24 cellular contexts compared by ENCODE assay signal in genomic region chr19:48246101-48246500, GRCh38. TPM values are rescaled to one million over a fixed set of nuclear protein-coding genes. Genes with fewer than 3 reads are reported as not detected.
DNase-seq lines count a peak whose midpoint lies in the region; ATAC-seq, FAIRE-seq and TF ChIP-seq lines count a peak whose summit lies in the region.
"Had no signal": no experiment of that assay in that cellular context is flagged by ENCODE, and none has a peak within 500 bp of the region (broad histone marks: within the 10 kb centered on the region; RNA-seq: fewer than 3 reads in every experiment).

No MANE protein-coding gene starts in this region.

- no peak for FAIRE-seq in urothelium cell line (lab: Jason Lieb, UNC)

- H3K36me3 ChIP-seq in CD4-positive, CD25-positive, alpha-beta regulatory T cell (ENCODE audit: control insufficient read depth, insufficient read depth, low read length), result peaks cover 22% of the 10 kb centered on the region
- peaks cover 9% of the 10 kb centered on the region for H3K36me3 ChIP-seq in CD8-positive, alpha-beta memory T cell (ENCODE audit: insufficient read depth, low read length)
- peaks cover 0 to 6% (median 3%) of the 10 kb centered on the region in 4 donors for H3K36me3 ChIP-seq in liver (ENCODE audit: control insufficient read depth in 4 of 4, insufficient read depth in 3 of 4, low read depth in 1 of 4, low read length in 3 of 4)

- no peak for TF ChIP-seq CTCF in liver (IDR thresholded peaks at IDR 0.05; ENCODE audit: low read depth, low read length, missing input control)

- H3K27ac Mint-ChIP-seq in CD4-positive, CD25-positive, alpha-beta regulatory T cell, result peak overlapping the region; percentile 31 to 96 (median 88)
- H3K27ac Mint-ChIP-seq in CD8-positive, alpha-beta memory T cell, result peak overlapping the region in 7 of 8 donors; percentile 33 to 93 (median 80)
- peak overlapping the region; percentile 56 for H3K27ac Mint-ChIP-seq in activated T-helper 1 cell treated with anti-CD3 and anti-CD28 coated beads, Interleukin-12 subunit alpha, Interleukin-12 subunit beta, Interleukin-2, Interleukin-4 antibody, amounts not matched to agents 30 ng/mL and 10 ng/mL and 1 ng/mL, durations not matched to agents 14 hours and 24 hours and 36 hours
- H3K27ac Mint-ChIP-seq: HFFc6 had no signal

- TF ChIP-seq POLR2A in GM18505 (IDR thresholded peaks at IDR 0.05; ENCODE audit: borderline replicate concordance, extremely low read depth, insufficient read depth, insufficient read length), result no peak

- H3K27ac ChIP-seq in CD4-positive, CD25-positive, alpha-beta regulatory T cell (ENCODE audit: insufficient read depth, low read length, poor library complexity, severe bottlenecking), result peak overlapping the region; percentile 97
- no peak overlapping the region for H3K27ac ChIP-seq in CD8-positive, alpha-beta memory T cell (ENCODE audit: low read depth, low read length)
- H3K27ac ChIP-seq in liver (ENCODE audit: low read depth in 1 of 2, low read length in 2 of 2), result no peak overlapping the region
- H3K27ac ChIP-seq: suprapubic skin had no signal

- H3K4me3 ChIP-seq in CD4-positive, CD25-positive, alpha-beta regulatory T cell (ENCODE audit: low read depth, low read length), result peak overlapping the region; percentile 46
- no peak overlapping the region for H3K4me3 ChIP-seq in CD8-positive, alpha-beta memory T cell (ENCODE audit: low read length)
- H3K4me3 ChIP-seq in liver (ENCODE audit: low read depth in 1 of 3, low read length in 3 of 3), result no peak overlapping the region
- H3K4me3 ChIP-seq: suprapubic skin had no signal

- intact Hi-C loops in activated T-helper 1 cell treated with anti-CD3 and anti-CD28 coated beads, Interleukin-12 subunit alpha, Interleukin-12 subunit beta, Interleukin-2, Interleukin-4 antibody, amounts not matched to agents 30 ng/mL and 10 ng/mL and 1 ng/mL, durations not matched to agents 14 hours and 24 hours and 36 hours (cut with micrococcal nuclease), result no loop called here

- H3K9me3 ChIP-seq in CD4-positive, CD25-positive, alpha-beta regulatory T cell (ENCODE audit: control insufficient read depth in 2 of 2, low read length in 2 of 2), result no peaks in the 10 kb centered on the region
- H3K9me3 ChIP-seq in CD8-positive, alpha-beta memory T cell (ENCODE audit: low read length), result no peaks in the 10 kb centered on the region
- no peaks in the 10 kb centered on the region for H3K9me3 ChIP-seq in liver (ENCODE audit: control insufficient read depth in 4 of 4, low read length in 3 of 4)
- H3K9me3 ChIP-seq: BE2C, suprapubic skin had no signal

- POLR2A ChIA-PET in CD8-positive, alpha-beta memory T cell (lab: Charles Lee), result interaction anchor here (2.6 kb wide), 1 partner anchor 9 kb away, joined by 9 read pairs; the partner anchor contains the start of gene CARD8

- H3K27me3 ChIP-seq in CD4-positive, CD25-positive, alpha-beta regulatory T cell (ENCODE audit: control insufficient read depth, insufficient read depth, low read length), result no peaks in the 10 kb centered on the region
- H3K27me3 ChIP-seq in CD8-positive, alpha-beta memory T cell (ENCODE audit: insufficient read depth, low read length, poor library complexity, severe bottlenecking), result no peaks in the 10 kb centered on the region
- no peaks in the 10 kb centered on the region for H3K27me3 ChIP-seq in liver (ENCODE audit: control insufficient read depth in 4 of 4, insufficient read depth in 4 of 4, low read length in 3 of 4)
- H3K27me3 ChIP-seq: BE2C, suprapubic skin had no signal

- no peak for TF ChIP-seq RAD21 in liver (IDR thresholded peaks at IDR 0.05)

- no peaks in the 10 kb centered on the region for H3K9me3 Mint-ChIP-seq in CD4-positive, CD25-positive, alpha-beta regulatory T cell
- no peaks in the 10 kb centered on the region for H3K9me3 Mint-ChIP-seq in CD8-positive, alpha-beta memory T cell
- H3K9me3 Mint-ChIP-seq in activated T-helper 1 cell treated with anti-CD3 and anti-CD28 coated beads, Interleukin-12 subunit alpha, Interleukin-12 subunit beta, Interleukin-2, Interleukin-4 antibody, amounts not matched to agents 30 ng/mL and 10 ng/mL and 1 ng/mL, durations not matched to agents 14 hours and 24 hours and 36 hours, result no peaks in the 10 kb centered on the region
- H3K9me3 Mint-ChIP-seq: HFFc6 had no signal

- peaks cover 35% of the 10 kb centered on the region for H3K36me3 Mint-ChIP-seq in CD4-positive, CD25-positive, alpha-beta regulatory T cell
- H3K36me3 Mint-ChIP-seq in CD8-positive, alpha-beta memory T cell, result peaks cover 12 to 58% (median 14%) of the 10 kb centered on the region in 3 donors
- H3K36me3 Mint-ChIP-seq in activated T-helper 1 cell treated with anti-CD3 and anti-CD28 coated beads, Interleukin-12 subunit alpha, Interleukin-12 subunit beta, Interleukin-2, Interleukin-4 antibody, amounts not matched to agents 30 ng/mL and 10 ng/mL and 1 ng/mL, durations not matched to agents 14 hours and 24 hours and 36 hours (ENCODE audit: low read depth), result peaks cover 49% of the 10 kb centered on the region

- peaks cover 22 to 71% (median 49%) of the 10 kb centered on the region in 4 donors for H3K4me1 Mint-ChIP-seq in CD4-positive, CD25-positive, alpha-beta regulatory T cell
- H3K4me1 Mint-ChIP-seq in CD8-positive, alpha-beta memory T cell, result peaks cover 64 to 76% (median 74%) of the 10 kb centered on the region in 3 donors
- peaks cover 71% of the 10 kb centered on the region for H3K4me1 Mint-ChIP-seq in activated T-helper 1 cell treated with anti-CD3 and anti-CD28 coated beads, Interleukin-12 subunit alpha, Interleukin-12 subunit beta, Interleukin-2, Interleukin-4 antibody, amounts not matched to agents 30 ng/mL and 10 ng/mL and 1 ng/mL, durations not matched to agents 14 hours and 24 hours and 36 hours (ENCODE audit: low read depth)

- ATAC-seq in CD4-positive, CD25-positive, alpha-beta regulatory T cell (ENCODE audit: low read depth in 2 of 2), result no peak
- no peak for ATAC-seq in GM18505 (IDR thresholded peaks at IDR 0.05; ENCODE audit: unreplicated experiment)

- peaks cover 63% of the 10 kb centered on the region for H3K4me1 ChIP-seq in CD4-positive, CD25-positive, alpha-beta regulatory T cell (ENCODE audit: control insufficient read depth, insufficient read depth, low read length, poor library complexity, severe bottlenecking)
- H3K4me1 ChIP-seq in CD8-positive, alpha-beta memory T cell (ENCODE audit: insufficient read depth, low read length), result peaks cover 63% of the 10 kb centered on the region
- H3K4me1 ChIP-seq in liver (ENCODE audit: control insufficient read depth in 4 of 4, insufficient read depth in 4 of 4, low read length in 3 of 4), result peaks cover 0 to 4% (median 3%) of the 10 kb centered on the region in 4 donors
- H3K4me1 ChIP-seq: BE2C, suprapubic skin had no signal

- DNase-seq in CD4-positive, CD25-positive, alpha-beta regulatory T cell, result no peak
- DNase-seq in CD8-positive, alpha-beta memory T cell, result no peak
- no peak for DNase-seq in activated T-helper 1 cell treated with anti-CD3 and anti-CD28 coated beads, Interleukin-12 subunit alpha, Interleukin-12 subunit beta, Interleukin-2, Interleukin-4 antibody, amounts not matched to agents 30 ng/mL and 10 ng/mL and 1 ng/mL, durations not matched to agents 14 hours and 24 hours and 36 hours (ENCODE audit: low spot score)
- DNase-seq in activated gamma-delta T cell (lab: John Stamatoyannopoulos, UW), result no peak
- no peak for DNase-seq in urothelium cell line (ENCODE audit: low spot score)
- DNase-seq: BE2C; cerebellar nuclear complex; DMS 273 treated with DMSO at 0.1 percent for 48 hours; effector CD8-positive, alpha-beta T cell; GDM1; HFFc6; NCI-H1436; NCI-H2171; SHP77; stimulated activated CD4-positive, alpha-beta T cell treated with anti-CD3 and anti-CD28 coated beads, Interleukin-2, amount 100 ng/mL, for 48 hours had no signal

- H3K9ac ChIP-seq in liver (ENCODE audit: low read depth in 1 of 2, low read length in 2 of 2), result no peak overlapping the region

- CTCF ChIA-PET in CD8-positive, alpha-beta memory T cell (lab: Charles Lee), result interaction anchor here (1.2 to 2.2 kb wide), 3 partner anchors 14 to 23 kb away, joined by 3 to 10 read pairs (median 3); no protein-coding TSS in a partner anchor

- no peaks in the 10 kb centered on the region for H3K27me3 Mint-ChIP-seq in CD4-positive, CD25-positive, alpha-beta regulatory T cell
- H3K27me3 Mint-ChIP-seq in CD8-positive, alpha-beta memory T cell, result no peaks in the 10 kb centered on the region
- H3K27me3 Mint-ChIP-seq in activated T-helper 1 cell treated with anti-CD3 and anti-CD28 coated beads, Interleukin-12 subunit alpha, Interleukin-12 subunit beta, Interleukin-2, Interleukin-4 antibody, amounts not matched to agents 30 ng/mL and 10 ng/mL and 1 ng/mL, durations not matched to agents 14 hours and 24 hours and 36 hours (ENCODE audit: insufficient read depth), result no peaks in the 10 kb centered on the region

- 47% methylated on average over 5 of the region's 5 CpGs for WGBS in liver

- H3K4me3 Mint-ChIP-seq in CD4-positive, CD25-positive, alpha-beta regulatory T cell, result peak overlapping the region; percentile 10 to 63 (median 50)
- peak overlapping the region in 6 of 7 donors; percentile 0 to 68 (median 24) for H3K4me3 Mint-ChIP-seq in CD8-positive, alpha-beta memory T cell
- peak overlapping the region; percentile 52 for H3K4me3 Mint-ChIP-seq in activated T-helper 1 cell treated with anti-CD3 and anti-CD28 coated beads, Interleukin-12 subunit alpha, Interleukin-12 subunit beta, Interleukin-2, Interleukin-4 antibody, amounts not matched to agents 30 ng/mL and 10 ng/mL and 1 ng/mL, durations not matched to agents 14 hours and 24 hours and 36 hours
- H3K4me3 Mint-ChIP-seq: HFFc6 had no signal

RNA-seq across cellular contexts. Expression of gene CARD8, which starts 9.6 kb away (rescaled TPM):
- 179 TPM for total RNA-seq in CD4-positive, CD25-positive, alpha-beta regulatory T cell
- 100 to 1,000 TPM in 1 of 4 donors, 10 to 100 TPM in 3; 85.9 to 107 (median 91.7) TPM for polyA plus RNA-seq in CD4-positive, CD25-positive, alpha-beta regulatory T cell
- 100 to 1,000 TPM; 132 TPM for total RNA-seq in CD8-positive, alpha-beta memory T cell
- polyA plus RNA-seq in CD8-positive, alpha-beta memory T cell, result 95.8 TPM
- 117 and 130 TPM in 2 replicates for total RNA-seq in activated T-helper 1 cell treated with anti-CD3 and anti-CD28 coated beads, Interleukin-12 subunit alpha, Interleukin-12 subunit beta, Interleukin-2, Interleukin-4 antibody, amounts not matched to agents 30 ng/mL and 10 ng/mL and 1 ng/mL, durations not matched to agents 14 hours and 24 hours and 36 hours
- total RNA-seq in liver, result 10 to 100 TPM; 30.9 to 36.3 TPM
- polyA plus RNA-seq in liver, result 10 to 100 TPM in 1 of 2 donors, 1 to 10 TPM in 1; 9.4 to 13.8 TPM

RNA-seq across cellular contexts. Expression of gene ZNF114, which starts 23.8 kb away (rescaled TPM):
- not detected for total RNA-seq in CD4-positive, CD25-positive, alpha-beta regulatory T cell
- polyA plus RNA-seq in CD4-positive, CD25-positive, alpha-beta regulatory T cell, result not detected
- under 1 TPM in 1 of 2 experiments, not detected in 1; 0.13 TPM for total RNA-seq in CD8-positive, alpha-beta memory T cell
- polyA plus RNA-seq in CD8-positive, alpha-beta memory T cell, result not detected
- total RNA-seq in activated T-helper 1 cell treated with anti-CD3 and anti-CD28 coated beads, Interleukin-12 subunit alpha, Interleukin-12 subunit beta, Interleukin-2, Interleukin-4 antibody, amounts not matched to agents 30 ng/mL and 10 ng/mL and 1 ng/mL, durations not matched to agents 14 hours and 24 hours and 36 hours, result 0.37 and 0.41 TPM in 2 replicates
- total RNA-seq in liver, result 1 to 10 TPM in 1 of 2 donors, under 1 TPM in 1; 0.08 to 1.1 TPM
- polyA plus RNA-seq in liver, result under 1 TPM; 0.07 TPM
- total RNA-seq: fibroblast of lung; HT-29; LHCN-M2; myocyte; OCI-LY7; suprapubic skin; T-helper 1 cell treated with Interleukin-12 subunit alpha and Interleukin-12 subunit beta and Interleukin-4 antibody, amounts not matched to agents 30 ng/mL and 1 ng/mL, for 36 hours had no signal
